ENCODE assay signal across 8 cellular contexts in the genomic region with DNA sequence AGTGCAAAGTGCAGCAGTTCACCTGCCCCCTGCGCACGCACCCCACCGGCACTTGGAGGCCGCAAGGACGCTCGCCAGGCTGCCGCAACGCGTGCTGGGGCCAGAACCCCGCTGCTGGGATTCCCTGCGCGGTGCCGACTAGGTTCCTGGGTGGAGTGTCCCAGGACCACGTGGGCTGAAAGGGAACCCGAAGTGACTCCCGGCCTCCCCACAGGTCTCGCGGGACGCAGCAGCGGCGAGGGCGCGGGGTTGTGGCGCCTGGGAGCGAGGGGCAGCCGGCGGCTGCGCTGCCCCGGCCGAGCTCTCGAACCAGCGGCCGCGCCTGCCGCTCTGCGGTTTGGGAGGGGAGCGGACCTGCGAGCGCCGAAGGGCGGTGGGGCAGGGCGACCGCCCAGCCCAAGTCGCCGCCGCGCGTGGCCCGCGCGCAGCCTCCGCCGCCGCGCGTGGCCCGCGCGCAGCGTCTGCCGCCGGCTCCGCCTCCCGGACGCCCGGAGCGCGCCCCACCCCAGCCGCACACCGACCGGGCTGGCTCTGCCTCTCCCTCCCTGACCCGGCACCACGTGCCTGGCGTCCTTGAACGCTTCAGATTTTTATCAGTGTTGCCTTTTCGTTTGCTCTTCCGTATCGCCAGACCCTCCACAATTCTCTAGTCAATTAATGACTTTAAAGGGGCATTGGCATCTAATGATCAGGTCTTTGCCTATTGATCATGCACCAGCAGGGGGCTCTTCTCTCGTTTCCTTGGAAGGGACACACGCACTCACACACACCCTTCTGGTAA. TPM values are rescaled to one million over a fixed set of nuclear protein-coding genes. Genes with fewer than 3 reads are reported as not detected.
DNase-seq lines count a peak whose midpoint lies in the region; ATAC-seq and TF ChIP-seq lines count a peak whose summit lies in the region.

FTCDNL1 (minus strand) TSS at position 475 of the 781 bp plus-strand sequence. CDS start 2,230 bp downstream, outside the sequence.

- DNase-seq in NCI-H526 (lab: John Stamatoyannopoulos, UW), result peak; percentile 54 to 84
- DNase-seq in activated CD8-positive, alpha-beta T cell treated with anti-CD3 and anti-CD28 coated beads for 36 hours, result peak; percentile 71
- peak; percentile 32 for DNase-seq in effector CD4-positive, alpha-beta T cell
- peak; percentile 47 to 57 for DNase-seq in stimulated activated CD8-positive, alpha-beta memory T cell treated with anti-CD3 and anti-CD28 coated beads, Interleukin-15, amount 100 ng/mL, for 48 hours (ENCODE audit: low read depth in 2 of 2)

- ATAC-seq in GM19035 (IDR thresholded peaks at IDR 0.05; ENCODE audit: unreplicated experiment), result peak; percentile 96
- ATAC-seq in HG03196 (IDR thresholded peaks at IDR 0.05; ENCODE audit: unreplicated experiment), result peak; percentile 98
- ATAC-seq in activated CD8-positive, alpha-beta T cell treated with anti-CD3 and anti-CD28 coated beads for 36 hours, result peak; percentile 97

- peak within 1 kb of the TSS; percentile 68 to 83 (median 79) for H3K4me3 ChIP-seq in BLaER1 treated with 17β-estradiol and CSF1 and Interleukin-3, amounts not matched to agents 10 nM and 100 nM
- peak within 1 kb of the TSS; percentile 50 for H3K4me3 ChIP-seq in mesodermal cell (ENCODE audit: extremely low read depth, insufficient read depth, low read length, poor library complexity, severe bottlenecking)

- peaks cover 12% of the 10 kb centered on the region for H3K4me1 Mint-ChIP-seq in activated CD8-positive, alpha-beta T cell treated with anti-CD3 and anti-CD28 coated beads for 36 hours (ENCODE audit: low read depth)

- H3K9me3 ChIP-seq in BLaER1 treated with 17β-estradiol and CSF1 and Interleukin-3, amounts not matched to agents 10 nM and 100 nM (replicated peaks in 1 of 11), result no peaks in the 10 kb centered on the region
- no peaks in the 10 kb centered on the region for H3K9me3 ChIP-seq in mesodermal cell (ENCODE audit: control insufficient read depth, low read length)

- peaks cover 0 to 14% (median 8%) of the 10 kb centered on the region in 10 experiments; a peak in 9 of 20 replicates for H3K4me1 ChIP-seq in BLaER1 treated with 17β-estradiol and CSF1 and Interleukin-3, amounts not matched to agents 10 nM and 100 nM
- no peaks in the 10 kb centered on the region for H3K4me1 ChIP-seq in mesodermal cell (ENCODE audit: control insufficient read depth, insufficient read depth, low read length, poor library complexity, severe bottlenecking)

- POLR2A ChIA-PET in activated CD8-positive, alpha-beta T cell treated with anti-CD3 and anti-CD28 coated beads for 36 hours (lab: Charles Lee), result interaction anchor here (1.2 to 1.5 kb wide), 2 partner anchors 10 to 60 kb away, joined by 4 to 5 read pairs; partner anchors contain the start of gene C2orf69

- H3K9me3 Mint-ChIP-seq in activated CD8-positive, alpha-beta T cell treated with anti-CD3 and anti-CD28 coated beads for 36 hours, result no peaks in the 10 kb centered on the region

- peak within 1 kb of the TSS; percentile 95 for H3K4me3 Mint-ChIP-seq in activated CD8-positive, alpha-beta T cell treated with anti-CD3 and anti-CD28 coated beads for 36 hours

- intact Hi-C loops in activated CD8-positive, alpha-beta T cell treated with anti-CD3 and anti-CD28 coated beads for 36 hours (cut with micrococcal nuclease), result loop anchor here (10.0 kb wide), 1 partner anchor 146 kb away; no protein-coding TSS in a partner anchor

- peaks cover 7% of the 10 kb centered on the region for H3K27me3 Mint-ChIP-seq in activated CD8-positive, alpha-beta T cell treated with anti-CD3 and anti-CD28 coated beads for 36 hours

- H3K36me3 Mint-ChIP-seq in activated CD8-positive, alpha-beta T cell treated with anti-CD3 and anti-CD28 coated beads for 36 hours (ENCODE audit: low read depth), result no peaks in the 10 kb centered on the region

- peak within 1 kb of the TSS; percentile 71 to 85 (median 81) for H3K27ac ChIP-seq in BLaER1 treated with 17β-estradiol and CSF1 and Interleukin-3, amounts not matched to agents 10 nM and 100 nM
- no peak within 1 kb of the TSS for H3K27ac ChIP-seq in mesodermal cell (ENCODE audit: low read depth, low read length, severe bottlenecking)

- H4K20me1 ChIP-seq in BLaER1 treated with 17β-estradiol and CSF1 and Interleukin-3, amounts not matched to agents 10 nM and 100 nM, result no peaks in the 10 kb centered on the region

- peak within 1 kb of the TSS; percentile 77 to 90 (median 85) for H3K9ac ChIP-seq in BLaER1 treated with 17β-estradiol and CSF1 and Interleukin-3, amounts not matched to agents 10 nM and 100 nM

- H3K36me3 ChIP-seq in BLaER1 treated with 17β-estradiol and CSF1 and Interleukin-3, amounts not matched to agents 10 nM and 100 nM, result no peaks in the 10 kb centered on the region
- no peaks in the 10 kb centered on the region for H3K36me3 ChIP-seq in mesodermal cell (ENCODE audit: control insufficient read depth, insufficient read depth, low read length)

- H3K4me2 ChIP-seq in BLaER1 treated with 17β-estradiol and CSF1 and Interleukin-3, amounts not matched to agents 10 nM and 100 nM, result peak within 1 kb of the TSS; percentile 74 to 95 (median 91)

- CTCF ChIA-PET in activated CD8-positive, alpha-beta T cell treated with anti-CD3 and anti-CD28 coated beads for 36 hours (lab: Charles Lee), result interaction anchor here (0.6 to 1.4 kb wide), 3 partner anchors 12 to 93 kb away, joined by 3 to 5 read pairs (median 5); no protein-coding TSS in a partner anchor

- H3K27ac Mint-ChIP-seq in activated CD8-positive, alpha-beta T cell treated with anti-CD3 and anti-CD28 coated beads for 36 hours, result peak within 1 kb of the TSS; percentile 90

- peaks cover 0 to 14% (median 12%) of the 10 kb centered on the region in 11 experiments; a peak in 15 of 22 replicates for H3K27me3 ChIP-seq in BLaER1 treated with 17β-estradiol and CSF1 and Interleukin-3, amounts not matched to agents 10 nM and 100 nM

- 1% methylated on average over 58 to 65 of the region's 80 CpGs for WGBS in mesodermal cell (ENCODE audit: insufficient coverage in 2 of 2), 2 experiments

- peak; percentile 55 for TF ChIP-seq CTCF in activated CD8-positive, alpha-beta T cell treated with anti-CD3 and anti-CD28 coated beads for 36 hours (IDR thresholded peaks at IDR 0.05)

RNA-seq across cellular contexts. Expression of gene FTCDNL1, which starts in this region (rescaled TPM):
- total RNA-seq in activated CD8-positive, alpha-beta T cell treated with anti-CD3 and anti-CD28 coated beads for 36 hours, result 1 to 10 TPM; 1.9 to 2.0 TPM
- polyA plus RNA-seq in mesodermal cell (2013, experiment 1 of 2), result not detected
- 0.46 TPM for polyA plus RNA-seq in mesodermal cell (2013, experiment 2 of 2)
